In genomic region chr10:116636976-116637375, GRCh38 we compare ENCODE assay signal across 1 cellular context.
TF ChIP-seq lines count a peak whose summit lies in the region.

No MANE protein-coding gene starts in this region.

TF ChIP-seq in WTC11, 78 proteins besides CTCF, POLR2A, EP300 and RAD21 (continued from another document):
- TF ChIP-seq ATF1 (CRISPR knock-in tag; IDR thresholded peaks at IDR 0.05) = no peak
